Comparison of ENCODE assay signal across 8 cellular contexts in genomic region chr1:31705080-31705866, GRCh38. TPM values are rescaled to one million over a fixed set of nuclear protein-coding genes. Genes with fewer than 3 reads are reported as not detected.
A peak's percentile ranks its signal among the peaks of the same experiment; 100 is the strongest.
DNase-seq lines count a peak whose midpoint lies in the region; ATAC-seq and TF ChIP-seq lines count a peak whose summit lies in the region.

No MANE protein-coding gene starts in this region.

- DNase-seq in AG08395 (ENCODE audit: low spot score), result peak; percentile 60
- DNase-seq in activated CD4-positive, alpha-beta T cell treated with anti-CD3 and anti-CD28 coated beads, Interleukin-2, amount 50 U/mL, for 1 hour, result peak; percentile 44
- DNase-seq in effector CD4-positive, alpha-beta T cell, result peak; percentile 32
- peak; percentile 58 to 78 (median 70) for DNase-seq in mucosa of descending colon
- peak; percentile 66 to 75 for DNase-seq in stimulated activated CD8-positive, alpha-beta memory T cell treated with anti-CD3 and anti-CD28 coated beads, Interleukin-7, amount 100 ng/mL, for 48 hours (ENCODE audit: extremely low read depth in 1 of 2, low read depth in 1 of 2)
- DNase-seq in NCI-H446 (lab: John Stamatoyannopoulos, UW), result no peak

- ATAC-seq in HG02642 (IDR thresholded peaks at IDR 0.05; ENCODE audit: poor library complexity, unreplicated experiment), result peak; percentile 37
- ATAC-seq in mucosa of descending colon, result peak; percentile 59
- no peak for ATAC-seq in GM19467 (IDR thresholded peaks at IDR 0.05; ENCODE audit: unreplicated experiment)

- H3K4me3 ChIP-seq in mucosa of descending colon, result no peak overlapping the region

- no peak for TF ChIP-seq CTCF in mucosa of descending colon (IDR thresholded peaks at IDR 0.05)

- peaks cover 15% of the 10 kb centered on the region for H3K4me1 ChIP-seq in mucosa of descending colon (ENCODE audit: low read depth)

- no peaks in the 10 kb centered on the region for H3K36me3 ChIP-seq in mucosa of descending colon (ENCODE audit: low read depth)

- no peaks in the 10 kb centered on the region for H3K9me3 ChIP-seq in mucosa of descending colon

- intact Hi-C loops in mucosa of descending colon (cut with DNase I, micrococcal nuclease), result no loop called here

RNA-seq across cellular contexts. Expression of gene COL16A1, which starts 1.5 kb away (rescaled TPM):
- 10 to 100 TPM; 11.2 to 62.9 (median 19.3) TPM for total RNA-seq in mucosa of descending colon

RNA-seq across cellular contexts. Expression of gene ADGRB2, which starts 58.9 kb away (rescaled TPM):
- total RNA-seq in mucosa of descending colon, result 1 to 10 TPM in 1 of 3 donors, under 1 TPM in 2; 0.55 to 3.8 (median 0.65) TPM

Comparison
In these comparisons a context has a peak if more than half of its experiments do, and no peak if none do; other contexts are left out.
1. DNase-seq: peak in AG08395 (single experiment), activated CD4-positive, alpha-beta T cell treated with anti-CD3 and anti-CD28 coated beads, Interleukin-2, amount 50 U/mL, for 1 hour (single experiment), effector CD4-positive, alpha-beta T cell (single experiment), mucosa of descending colon (3 of 3) and stimulated activated CD8-positive, alpha-beta memory T cell treated with anti-CD3 and anti-CD28 coated beads, Interleukin-7, amount 100 ng/mL, for 48 hours (2 of 2); none in NCI-H446 (0 of 2).